In genomic region chr6:11207199-11207968, GRCh38 we compare ENCODE assay signal across 8 cellular contexts. TPM values are rescaled to one million over a fixed set of nuclear protein-coding genes. Genes with fewer than 3 reads are reported as not detected.
DNase-seq lines count a peak whose midpoint lies in the region; ATAC-seq and TF ChIP-seq lines count a peak whose summit lies in the region.

No MANE protein-coding gene starts in this region.

- intact Hi-C loops in testis (cut with DNase I; ENCODE audit: low total_unique reads), result no loop called here

- peak overlapping the region; percentile 59 to 64 for H3K27ac ChIP-seq in testis

- no peaks in the 10 kb centered on the region for H3K36me3 ChIP-seq in testis (ENCODE audit: low read depth, missing control alignments)

- H3K4me1 Mint-ChIP-seq in activated CD8-positive, alpha-beta T cell treated with anti-CD3 and anti-CD28 coated beads, Interleukin-2, amount 10 ng/mL, durations not matched to agents 7 days and 5 days (ENCODE audit: low read depth), result peaks cover 91% of the 10 kb centered on the region

- TF ChIP-seq CTCF in astrocyte of the spinal cord (IDR thresholded peaks at IDR 0.05; ENCODE audit: low read depth, low read length) (no peak), testis (IDR thresholded peaks at IDR 0.05) (no peak)

- no peak overlapping the region for H3K27ac Mint-ChIP-seq in activated CD8-positive, alpha-beta T cell treated with anti-CD3 and anti-CD28 coated beads, Interleukin-2, amount 10 ng/mL, durations not matched to agents 7 days and 5 days

- 68 to 76% methylated on average over 5 of the region's 5 CpGs for WGBS in testis, 2 donors

- DNase-seq in A172 (ENCODE audit: low spot score) (peak; percentile 95), HT1080 (ENCODE audit: low read depth) (peak; percentile 96), astrocyte of the spinal cord (ENCODE audit: low read depth, low spot score) (peak; percentile 99), kidney glomerular epithelial cell (lab: John Stamatoyannopoulos, UW) (peak; percentile 98), testis (peak; percentile 52), NCI-H146 treated with DMSO at 0.1 percent for 48 hours (lab: John Stamatoyannopoulos, UW; ENCODE audit: unreplicated experiment) (no peak)
- DNase-seq in activated CD8-positive, alpha-beta T cell treated with anti-CD3 and anti-CD28 coated beads, Interleukin-2, amount 10 ng/mL, durations not matched to agents 7 days and 5 days, result no peak

- no peaks in the 10 kb centered on the region for H3K9me3 Mint-ChIP-seq in activated CD8-positive, alpha-beta T cell treated with anti-CD3 and anti-CD28 coated beads, Interleukin-2, amount 10 ng/mL, durations not matched to agents 7 days and 5 days (ENCODE audit: insufficient read depth)

- in situ Hi-C loops in astrocyte of the spinal cord (cut with HindIII; ENCODE audit: low sequenced_read_pairs), result no loop called here

- no peak for ATAC-seq in HG02571 (IDR thresholded peaks at IDR 0.05; ENCODE audit: unreplicated experiment)
- ATAC-seq in activated CD8-positive, alpha-beta T cell treated with anti-CD3 and anti-CD28 coated beads, Interleukin-2, amount 10 ng/mL, durations not matched to agents 7 days and 5 days, result no peak

- H3K36me3 Mint-ChIP-seq in activated CD8-positive, alpha-beta T cell treated with anti-CD3 and anti-CD28 coated beads, Interleukin-2, amount 10 ng/mL, durations not matched to agents 7 days and 5 days (ENCODE audit: low read depth), result peaks cover 85% of the 10 kb centered on the region

- H3K4me3 ChIP-seq in astrocyte of the spinal cord (ENCODE audit: low read depth, low read length) (no peak overlapping the region), testis (no peak overlapping the region)

- no peaks in the 10 kb centered on the region for H3K9me3 ChIP-seq in testis

- H3K4me3 Mint-ChIP-seq in activated CD8-positive, alpha-beta T cell treated with anti-CD3 and anti-CD28 coated beads, Interleukin-2, amount 10 ng/mL, durations not matched to agents 7 days and 5 days, result no peak overlapping the region

- CTCF ChIA-PET in activated CD8-positive, alpha-beta T cell treated with anti-CD3 and anti-CD28 coated beads, Interleukin-2, amount 10 ng/mL, durations not matched to agents 7 days and 5 days (lab: Charles Lee), result interaction anchor here (0.7 to 1.4 kb wide), 5 partner anchors 9 to 35 kb away, joined by 3 to 5 read pairs (median 5); no protein-coding TSS in a partner anchor

- no peaks in the 10 kb centered on the region for H3K27me3 ChIP-seq in testis

- H3K27me3 Mint-ChIP-seq in activated CD8-positive, alpha-beta T cell treated with anti-CD3 and anti-CD28 coated beads, Interleukin-2, amount 10 ng/mL, durations not matched to agents 7 days and 5 days (ENCODE audit: low read depth), result no peaks in the 10 kb centered on the region

- TF ChIP-seq POLR2A in testis (IDR thresholded peaks at IDR 0.05), result no peak

- peaks cover 42% of the 10 kb centered on the region for H3K4me1 ChIP-seq in testis

- POLR2A ChIA-PET in activated CD8-positive, alpha-beta T cell treated with anti-CD3 and anti-CD28 coated beads, Interleukin-2, amount 10 ng/mL, durations not matched to agents 7 days and 5 days (lab: Charles Lee), result interaction anchor here (1.0 to 3.6 kb wide), 3 partner anchors 8 to 23 kb away, joined by 4 to 22 read pairs (median 7); partner anchors contain the start of gene NEDD9

RNA-seq across cellular contexts. Expression of gene NEDD9, which starts 25.1 kb away (rescaled TPM):
- 13.3 and 18.3 TPM in 2 replicates for total RNA-seq in A172 (2014; rRNA removed; shearing (Covaris generic))
- 0.33 and 0.39 TPM in 2 replicates for total RNA-seq in HT1080 (2014; rRNA removed; shearing (Covaris generic))
- polyA plus RNA-seq in HT1080 (2015; cell fraction: cytosol; rRNA removed), result 0.77 and 0.90 TPM in 2 replicates
- polyA plus RNA-seq in HT1080 (2015; cell fraction: nucleus; rRNA removed), result 0.94 and 2.1 TPM in 2 replicates
- total RNA-seq in testis, result 10 to 100 TPM; 31.8 to 67.0 TPM
- 21.0 TPM for polyA plus RNA-seq in testis (ENCODE audit: insufficient read depth, low read depth, low replicate concordance)
- total RNA-seq in activated CD8-positive, alpha-beta T cell treated with anti-CD3 and anti-CD28 coated beads, Interleukin-2, amount 10 ng/mL, durations not matched to agents 7 days and 5 days, result 10 to 100 TPM; 64.9 to 69.5 TPM

Comparison
In these comparisons a context has a peak if more than half of its experiments do, and no peak if none do; other contexts are left out.
1. DNase-seq: peak in A172 (single experiment), HT1080 (single experiment), astrocyte of the spinal cord (single experiment), kidney glomerular epithelial cell (single experiment) and testis (single experiment); none in NCI-H146 treated with DMSO at 0.1 percent for 48 hours (single experiment) and activated CD8-positive, alpha-beta T cell treated with anti-CD3 and anti-CD28 coated beads, Interleukin-2, amount 10 ng/mL, durations not matched to agents 7 days and 5 days (single experiment).
2. RNA of gene NEDD9, which starts 25.1 kb away (total RNA-seq): 64.9 to 69.5 TPM in activated CD8-positive, alpha-beta T cell treated with anti-CD3 and anti-CD28 coated beads, Interleukin-2, amount 10 ng/mL, durations not matched to agents 7 days and 5 days, 31.8 to 67.0 TPM in testis and 13.3 to 18.3 TPM in A172; 0.33 to 0.39 TPM in HT1080; every median in the first group is over 10 times any median in the second.